ENCODE assay signal across 18 cellular contexts in genomic region chrX:40964008-40964407, GRCh38.
"Had no signal": no experiment of that assay in that cellular context is flagged by ENCODE, and none has a peak within 500 bp of the region (broad histone marks: within the 10 kb centered on the region; RNA-seq: fewer than 3 reads in every experiment).

No MANE protein-coding gene starts in this region.

- H3K4me3 ChIP-seq: coronary artery, dorsolateral prefrontal cortex, esophagus squamous epithelium, gastroesophageal sphincter, mucosa of descending colon, sigmoid colon, stomach had no signal

- H3K36me3 ChIP-seq: esophagus squamous epithelium, gastroesophageal sphincter, sigmoid colon, stomach had no signal

- H3K27ac ChIP-seq: coronary artery, dorsolateral prefrontal cortex, esophagus squamous epithelium, gastroesophageal sphincter, sigmoid colon, stomach had no signal

- H3K27me3 ChIP-seq: esophagus squamous epithelium, gastroesophageal sphincter, sigmoid colon, stomach had no signal

- DNase-seq: dorsolateral prefrontal cortex; effector memory CD4-positive, alpha-beta T cell; esophagus squamous epithelium; foreskin fibroblast; glutamatergic neuron; islet precursor cell; mucosa of descending colon; naive thymus-derived CD8-positive, alpha-beta T cell; posterior cingulate gyrus; sigmoid colon; small intestine; stimulated activated CD4-positive, alpha-beta T cell treated with anti-CD3 and anti-CD28 coated beads, Interleukin-12 subunit alpha, Interleukin-12 subunit beta, amount 100 ng/mL, for 4 hours; stimulated activated naive CD4-positive, alpha-beta T cell; stomach; substantia nigra; trophoblast cell had no signal

- H3K27me3 Mint-ChIP-seq: naive thymus-derived CD8-positive, alpha-beta T cell had no signal

- H3K4me3 Mint-ChIP-seq: naive thymus-derived CD8-positive, alpha-beta T cell had no signal

- H3K9me3 ChIP-seq: esophagus squamous epithelium, gastroesophageal sphincter, mucosa of descending colon, sigmoid colon had no signal

- H3K36me3 Mint-ChIP-seq: naive thymus-derived CD8-positive, alpha-beta T cell had no signal

- H3K27ac Mint-ChIP-seq: naive thymus-derived CD8-positive, alpha-beta T cell had no signal

- H3K4me1 ChIP-seq: esophagus squamous epithelium, gastroesophageal sphincter, sigmoid colon, stomach had no signal

- H3K9me3 Mint-ChIP-seq: naive thymus-derived CD8-positive, alpha-beta T cell had no signal
